Comparison of ENCODE assay signal across 12 cellular contexts in genomic region chr2:47015730-47016129, GRCh38.
DNase-seq lines count a peak whose midpoint lies in the region; ATAC-seq, FAIRE-seq and TF ChIP-seq lines count a peak whose summit lies in the region.
"Had no signal": no experiment of that assay in that cellular context is flagged by ENCODE, and none has a peak within 500 bp of the region (broad histone marks: within the 10 kb centered on the region; RNA-seq: fewer than 3 reads in every experiment).

No MANE protein-coding gene starts in this region.

- peaks cover 31% of the 10 kb centered on the region for H3K4me1 Mint-ChIP-seq in neural progenitor cell
- peaks cover 9% of the 10 kb centered on the region for H3K4me1 Mint-ChIP-seq in mesothelial cell of epicardium

- H3K9me3 Mint-ChIP-seq in neural progenitor cell = no peaks in the 10 kb centered on the region
- no peaks in the 10 kb centered on the region for H3K9me3 Mint-ChIP-seq in mesothelial cell of epicardium
- H3K9me3 Mint-ChIP-seq: activated naive CD4-positive, alpha-beta T cell treated with anti-CD3 and anti-CD28 coated beads, Interleukin-2, amount 50 U/mL, for 24 hours; neural crest cell had no signal

- peak overlapping the region; percentile 26 for H3K27ac Mint-ChIP-seq in neural progenitor cell
- H3K27ac Mint-ChIP-seq in mesothelial cell of epicardium = no peak overlapping the region
- H3K27ac Mint-ChIP-seq: activated naive CD4-positive, alpha-beta T cell treated with anti-CD3 and anti-CD28 coated beads, Interleukin-2, amount 50 U/mL, for 24 hours had no signal

- TF ChIP-seq EP300 in transverse colon (IDR thresholded peaks at IDR 0.05; ENCODE audit: low read depth) = no peak

- H3K9me3 ChIP-seq in cardiac muscle cell (ENCODE audit: low read depth) = no peaks in the 10 kb centered on the region
- H3K9me3 ChIP-seq in neural progenitor cell (ENCODE audit: low read depth) = no peaks in the 10 kb centered on the region
- no peaks in the 10 kb centered on the region for H3K9me3 ChIP-seq in transverse colon

- H3K4me1 ChIP-seq in cardiac muscle cell (ENCODE audit: low read depth) (peaks cover 19% of the 10 kb centered on the region), neural progenitor cell (no peaks in the 10 kb centered on the region), transverse colon (peaks cover 0 to 20% (median 16%) of the 10 kb centered on the region in 4 donors)

- no peaks in the 10 kb centered on the region for H4K20me1 ChIP-seq in neural progenitor cell (ENCODE audit: low read depth)

- no peaks in the 10 kb centered on the region for H3K79me2 ChIP-seq in neural progenitor cell (ENCODE audit: low read depth)

- H3K27me3 Mint-ChIP-seq in neural progenitor cell (ENCODE audit: insufficient read depth, low read depth) = peaks cover 12% of the 10 kb centered on the region
- H3K27me3 Mint-ChIP-seq in mesothelial cell of epicardium (ENCODE audit: low read depth) = no peaks in the 10 kb centered on the region
- H3K27me3 Mint-ChIP-seq: activated naive CD4-positive, alpha-beta T cell treated with anti-CD3 and anti-CD28 coated beads, Interleukin-2, amount 50 U/mL, for 24 hours had no signal

- peaks cover 14% of the 10 kb centered on the region for H3K36me3 Mint-ChIP-seq in neural progenitor cell
- peaks cover 8% of the 10 kb centered on the region for H3K36me3 Mint-ChIP-seq in mesothelial cell of epicardium

- H3K36me3 ChIP-seq in cardiac muscle cell (no peaks in the 10 kb centered on the region), bronchial epithelial cell (ENCODE audit: control insufficient read depth, insufficient read depth, low read length) (peaks cover 17% of the 10 kb centered on the region), neural progenitor cell (no peaks in the 10 kb centered on the region), transverse colon (peaks cover 0 to 10% (median 0%) of the 10 kb centered on the region in 4 donors)

- H3K4me3 Mint-ChIP-seq in neural progenitor cell (no peak overlapping the region), mesothelial cell of epicardium (no peak overlapping the region)
- H3K4me3 Mint-ChIP-seq: activated naive CD4-positive, alpha-beta T cell treated with anti-CD3 and anti-CD28 coated beads, Interleukin-2, amount 50 U/mL, for 24 hours; neural crest cell had no signal

- TF ChIP-seq CTCF in cardiac muscle cell (IDR thresholded peaks at IDR 0.05; ENCODE audit: low read depth, low read length) = no peak
- no peak for TF ChIP-seq CTCF in bronchial epithelial cell (IDR thresholded peaks at IDR 0.05; ENCODE audit: insufficient read depth, low read length, severe bottlenecking)
- TF ChIP-seq CTCF in neural progenitor cell (IDR thresholded peaks at IDR 0.05) = no peak
- TF ChIP-seq CTCF in transverse colon (IDR thresholded peaks at IDR 0.05) = no peak
- TF ChIP-seq CTCF in mesothelial cell of epicardium (IDR thresholded peaks at IDR 0.05; ENCODE audit: unreplicated experiment) = no peak

- DNase-seq in cardiac muscle cell (ENCODE audit: low read depth in 1 of 2, low spot score in 1 of 2) (no peak), left cardiac atrium (no peak), bronchial epithelial cell (ENCODE audit: low read depth) (no peak), neural progenitor cell (ENCODE audit: low spot score) (no peak), transverse colon (no peak), NCI-H2107 treated with DMSO at 0.1 percent for 48 hours (lab: John Stamatoyannopoulos, UW; ENCODE audit: unreplicated experiment) (no peak), mesothelial cell of epicardium (ENCODE audit: low spot score in 2 of 2, unreplicated experiment in 2 of 2) (no peak), HUDEP-2 (lab: John Stamatoyannopoulos, UW; ENCODE audit: unreplicated experiment in 76 of 76) (no peak)
- DNase-seq: kidney, SIG-M5 had no signal

- in situ Hi-C loops in transverse colon (cut with MboI; ENCODE audit: low pct_ligation_motif_present in 1 of 4, low pct_unique_long_range_greater_than_20kb in 1 of 4, low sequenced_read_pairs in 3 of 4) = loop anchor here in 1 of 4 donors (25.0 kb wide), 1 partner anchor 147 kb away; the partner anchor contains the start of gene STPG4

- no peak overlapping the region for H2AFZ ChIP-seq in neural progenitor cell (replicated peaks)

- FAIRE-seq in bronchial epithelial cell (lab: Jason Lieb, UNC) = peak; percentile 81
- FAIRE-seq: kidney had no signal

- TF ChIP-seq POLR2A in transverse colon (IDR thresholded peaks at IDR 0.05) = no peak

- H3K27me3 ChIP-seq in cardiac muscle cell (no peaks in the 10 kb centered on the region), bronchial epithelial cell (ENCODE audit: control insufficient read depth, insufficient read depth, low read length) (no peaks in the 10 kb centered on the region), neural progenitor cell (no peaks in the 10 kb centered on the region), transverse colon (no peaks in the 10 kb centered on the region)

- H3F3A ChIP-seq in neural progenitor cell (ENCODE audit: low read depth) = no peaks in the 10 kb centered on the region

- H3K4me3 ChIP-seq in cardiac muscle cell (no peak overlapping the region), bronchial epithelial cell (ENCODE audit: low read depth, low read length) (no peak overlapping the region), neural progenitor cell (no peak overlapping the region), transverse colon (no peak overlapping the region)

- no peak for ATAC-seq in left cardiac atrium

- 74 to 82% methylated on average over 7 of the region's 7 CpGs for WGBS in transverse colon (ENCODE audit: low coverage in 1 of 2), 2 donors

- H3K27ac ChIP-seq in cardiac muscle cell = peak overlapping the region; percentile 75
- H3K27ac ChIP-seq in neural progenitor cell = no peak overlapping the region
- peak overlapping the region; percentile 36 to 74 (median 69) for H3K27ac ChIP-seq in transverse colon

- no peak overlapping the region for H3K4me2 ChIP-seq in neural progenitor cell

- no peak overlapping the region for H3K9ac ChIP-seq in neural progenitor cell

- intact Hi-C loops in left cardiac atrium (cut with DNase I) (no loop called here), transverse colon (cut with DNase I; ENCODE audit: low total_unique reads) (no loop called here)
